In genomic region chr18:67483237-67483636, GRCh38 we compare ENCODE assay signal across 17 cellular contexts. TPM values are rescaled to one million over a fixed set of nuclear protein-coding genes. Genes with fewer than 3 reads are reported as not detected.
DNase-seq lines count a peak whose midpoint lies in the region; ATAC-seq and TF ChIP-seq lines count a peak whose summit lies in the region.
"Had no signal": no experiment of that assay in that cellular context is flagged by ENCODE, and none has a peak within 500 bp of the region (broad histone marks: within the 10 kb centered on the region; RNA-seq: fewer than 3 reads in every experiment).

No MANE protein-coding gene starts in this region.

- H3K9ac ChIP-seq in neural progenitor cell (no peak overlapping the region), colonic mucosa (ENCODE audit: low read depth in 2 of 2, low read length in 2 of 2) (no peak overlapping the region)
- H3K9ac ChIP-seq: GM23248 had no signal

- peaks cover 27% of the 10 kb centered on the region for H3K4me1 ChIP-seq in neural progenitor cell
- H3K4me1 ChIP-seq in left ventricle myocardium inferior = no peaks in the 10 kb centered on the region
- no peaks in the 10 kb centered on the region for H3K4me1 ChIP-seq in colonic mucosa
- H3K4me1 ChIP-seq: Caco-2 had no signal

- H2AFZ ChIP-seq in neural progenitor cell (replicated peaks) = no peak overlapping the region
- H2AFZ ChIP-seq: GM23248 had no signal

- H3K27ac Mint-ChIP-seq in neural progenitor cell (no peak overlapping the region), natural killer cell (no peak overlapping the region)
- H3K27ac Mint-ChIP-seq: activated CD8-positive, alpha-beta T cell treated with anti-CD3 and anti-CD28 coated beads, Interleukin-2, amount 10 ng/mL, durations not matched to agents 7 days and 5 days had no signal

- H3K4me3 Mint-ChIP-seq in neural progenitor cell (no peak overlapping the region), natural killer cell (no peak overlapping the region)
- H3K4me3 Mint-ChIP-seq: activated CD8-positive, alpha-beta T cell treated with anti-CD3 and anti-CD28 coated beads, Interleukin-2, amount 10 ng/mL, durations not matched to agents 7 days and 5 days; stimulated activated naive CD8-positive, alpha-beta T cell treated with anti-CD3 and anti-CD28 coated beads, Interleukin-15, amount 100 ng/mL, for 72 hours had no signal

- no peaks in the 10 kb centered on the region for H3K36me3 ChIP-seq in neural progenitor cell
- H3K36me3 ChIP-seq in left ventricle myocardium inferior = no peaks in the 10 kb centered on the region
- no peaks in the 10 kb centered on the region for H3K36me3 ChIP-seq in colonic mucosa
- H3K36me3 ChIP-seq: cardiac muscle cell had no signal

- H3K36me3 Mint-ChIP-seq in neural progenitor cell (no peaks in the 10 kb centered on the region), natural killer cell (no peaks in the 10 kb centered on the region)

- H3K4me1 Mint-ChIP-seq in neural progenitor cell (peaks cover 7% of the 10 kb centered on the region), natural killer cell (no peaks in the 10 kb centered on the region)
- H3K4me1 Mint-ChIP-seq: stimulated activated naive CD8-positive, alpha-beta T cell treated with anti-CD3 and anti-CD28 coated beads, Interleukin-15, amount 100 ng/mL, for 72 hours had no signal

- no peak overlapping the region for H3K27ac ChIP-seq in neural progenitor cell
- H3K27ac ChIP-seq in left ventricle myocardium inferior (replicated peaks) = no peak overlapping the region
- H3K27ac ChIP-seq in colonic mucosa = no peak overlapping the region
- H3K27ac ChIP-seq: cardiac muscle cell, GM23248 had no signal

- peak; percentile 7 for DNase-seq in AG10803 (ENCODE audit: low read depth)
- DNase-seq in NCI-H1105 (lab: John Stamatoyannopoulos, UW) = peak; percentile 14
- peak; percentile 37 for DNase-seq in cerebellar cortex (ENCODE audit: low spot score)
- peak; percentile 12 for DNase-seq in neural progenitor cell (ENCODE audit: low spot score)
- DNase-seq in left ventricle myocardium inferior = no peak
- DNase-seq in natural killer cell = no peak
- no peak for DNase-seq in colonic mucosa
- DNase-seq: activated CD8-positive, alpha-beta T cell treated with anti-CD3 and anti-CD28 coated beads, Interleukin-2, amount 10 ng/mL, durations not matched to agents 7 days and 5 days; Caco-2; GM23248; left colon; NCI-H1436; stimulated activated CD4-positive, alpha-beta T cell treated with anti-CD3 and anti-CD28 coated beads, Interleukin-15, amount 100 ng/mL, for 24 hours; stimulated activated naive CD8-positive, alpha-beta T cell treated with anti-CD3 and anti-CD28 coated beads, Interleukin-15, amount 100 ng/mL, for 72 hours had no signal

- intact Hi-C loops in left ventricle myocardium inferior (cut with micrococcal nuclease) = no loop called here
- intact Hi-C loops in natural killer cell (cut with micrococcal nuclease) = no loop called here
- intact Hi-C loops in colonic mucosa (cut with DNase I) = no loop called here

- peaks cover 7% of the 10 kb centered on the region for H3F3A ChIP-seq in neural progenitor cell (ENCODE audit: low read depth)

- H3K9me3 Mint-ChIP-seq in neural progenitor cell (peaks cover 3% of the 10 kb centered on the region), natural killer cell (peaks cover under 1 to 4% of the 10 kb centered on the region in 2 donors)
- H3K9me3 Mint-ChIP-seq: stimulated activated naive CD8-positive, alpha-beta T cell treated with anti-CD3 and anti-CD28 coated beads, Interleukin-15, amount 100 ng/mL, for 72 hours had no signal

- H3K9me3 ChIP-seq in neural progenitor cell (ENCODE audit: low read depth) (no peaks in the 10 kb centered on the region), left ventricle myocardium inferior (replicated peaks) (peaks cover 10% of the 10 kb centered on the region), colonic mucosa (no peaks in the 10 kb centered on the region)
- H3K9me3 ChIP-seq: Caco-2 had no signal

- ATAC-seq in natural killer cell (no peak), GM18909 (IDR thresholded peaks at IDR 0.05; ENCODE audit: poor library complexity, unreplicated experiment) (no peak)
- ATAC-seq: activated CD8-positive, alpha-beta T cell treated with anti-CD3 and anti-CD28 coated beads, Interleukin-2, amount 10 ng/mL, durations not matched to agents 7 days and 5 days; GM12878; left colon; stimulated activated naive CD8-positive, alpha-beta T cell treated with anti-CD3 and anti-CD28 coated beads, Interleukin-15, amount 100 ng/mL, for 72 hours had no signal

- H3K27me3 Mint-ChIP-seq in neural progenitor cell (ENCODE audit: insufficient read depth, low read depth) = no peaks in the 10 kb centered on the region
- H3K27me3 Mint-ChIP-seq in natural killer cell (ENCODE audit: low read depth in 2 of 2) = no peaks in the 10 kb centered on the region
- H3K27me3 Mint-ChIP-seq: stimulated activated naive CD8-positive, alpha-beta T cell treated with anti-CD3 and anti-CD28 coated beads, Interleukin-15, amount 100 ng/mL, for 72 hours had no signal

- H3K79me2 ChIP-seq in neural progenitor cell (ENCODE audit: low read depth) = no peaks in the 10 kb centered on the region

- no peak overlapping the region for H3K4me2 ChIP-seq in neural progenitor cell

- no peak for TF ChIP-seq CTCF in AG10803 (conservative IDR thresholded peaks at IDR 0.05; ENCODE audit: low read length)
- no peak for TF ChIP-seq CTCF in neural progenitor cell (IDR thresholded peaks at IDR 0.05)
- TF ChIP-seq CTCF in left ventricle myocardium inferior (IDR thresholded peaks at IDR 0.05; ENCODE audit: borderline replicate concordance) = no peak
- TF ChIP-seq CTCF in natural killer cell (IDR thresholded peaks at IDR 0.05) = no peak
- TF ChIP-seq CTCF in colonic mucosa (IDR thresholded peaks at IDR 0.05) = no peak

- no peaks in the 10 kb centered on the region for H4K20me1 ChIP-seq in neural progenitor cell (ENCODE audit: low read depth)

- H3K4me3 ChIP-seq in AG10803 (ENCODE audit: low read length) (no peak overlapping the region), neural progenitor cell (no peak overlapping the region), left ventricle myocardium inferior (no peak overlapping the region), colonic mucosa (no peak overlapping the region)
- H3K4me3 ChIP-seq: cardiac muscle cell, GM12878, GM23248 had no signal

- peaks cover 8% of the 10 kb centered on the region for H3K27me3 ChIP-seq in neural progenitor cell
- no peaks in the 10 kb centered on the region for H3K27me3 ChIP-seq in left ventricle myocardium inferior (ENCODE audit: low read depth)
- H3K27me3 ChIP-seq in colonic mucosa = no peaks in the 10 kb centered on the region
- H3K27me3 ChIP-seq: cardiac muscle cell had no signal

RNA-seq across cellular contexts. Expression of gene DSEL, which starts 33.3 kb away (rescaled TPM):
- total RNA-seq in neural progenitor cell (ENCODE audit: low replicate concordance) (7.1 and 8.6 TPM in 2 replicates), left ventricle myocardium inferior (1.6 TPM), natural killer cell (under 1 TPM; 0.11 to 0.38 (median 0.12) TPM), colonic mucosa (1 to 10 TPM in 1 of 2 donors, under 1 TPM in 1; 0.72 to 1.6 TPM)

Comparison
In these comparisons a context has a peak if more than half of its experiments do, and no peak if none do; other contexts are left out.
1. DNase-seq: peak in AG10803 (single experiment), NCI-H1105 (single experiment), cerebellar cortex (single experiment) and neural progenitor cell (single experiment); none in left ventricle myocardium inferior (single experiment), natural killer cell (single experiment) and colonic mucosa (single experiment).